Comparison of ENCODE assay signal across 13 cellular contexts in the genomic region with DNA sequence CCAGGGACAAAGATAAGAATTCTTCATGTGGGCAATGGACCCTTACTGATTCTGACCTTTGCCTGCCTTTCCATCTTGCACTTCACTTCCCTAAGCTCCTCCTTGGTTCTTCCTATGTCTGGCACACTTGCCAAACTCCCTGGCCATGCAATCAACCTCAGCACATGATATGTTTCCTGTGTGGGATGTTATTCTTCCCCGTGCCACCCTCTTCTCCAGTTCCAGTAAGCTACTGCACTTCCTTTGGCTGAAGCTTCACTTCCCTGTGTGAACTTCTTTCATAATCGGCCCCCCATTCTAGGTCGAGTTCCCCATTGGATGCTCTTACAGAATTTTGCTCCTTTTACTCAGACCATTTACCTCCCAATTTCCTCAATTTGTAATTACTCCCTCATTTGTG. TPM values are rescaled to one million over a fixed set of nuclear protein-coding genes. Genes with fewer than 3 reads are reported as not detected.
DNase-seq lines count a peak whose midpoint lies in the region; ATAC-seq and TF ChIP-seq lines count a peak whose summit lies in the region.
"Had no signal": no experiment of that assay in that cellular context is flagged by ENCODE, and none has a peak within 500 bp of the region (broad histone marks: within the 10 kb centered on the region; RNA-seq: fewer than 3 reads in every experiment).

No MANE protein-coding gene starts in this region.

- ATAC-seq in T-cell (replicated peaks in 1 of 4), result no peak
- no peak for ATAC-seq in foreskin keratinocyte

- no peaks in the 10 kb centered on the region for H3K9me3 Mint-ChIP-seq in T-cell

- TF ChIP-seq CTCF in foreskin keratinocyte (conservative IDR thresholded peaks at IDR 0.05), result no peak
- TF ChIP-seq CTCF in WERI-Rb-1 (IDR thresholded peaks at IDR 0.05; ENCODE audit: low read depth, low read length), result no peak

- H3K4me1 Mint-ChIP-seq in T-cell, result peaks cover 46 to 47% (median 47%) of the 10 kb centered on the region in 3 donors

- H3K4me3 Mint-ChIP-seq in T-cell, result peak overlapping the region in 2 of 3 donors; percentile 6 to 53

- peak overlapping the region in 2 of 10 experiments; percentile 20; a peak in 3 of 20 replicates for H3K4me3 ChIP-seq in BLaER1 treated with 17β-estradiol and CSF1 and Interleukin-3, amounts not matched to agents 10 nM and 100 nM
- no peak overlapping the region for H3K4me3 ChIP-seq in WERI-Rb-1 (ENCODE audit: low read depth, low read length)
- H3K4me3 ChIP-seq: colonic mucosa, stomach had no signal

- peak overlapping the region in 6 of 11 experiments; percentile 32 to 80 (median 70); a peak in 9 of 22 replicates for H3K9ac ChIP-seq in BLaER1 treated with 17β-estradiol and CSF1 and Interleukin-3, amounts not matched to agents 10 nM and 100 nM
- H3K9ac ChIP-seq: parathyroid adenoma had no signal

- POLR2A ChIA-PET in T-cell (lab: Charles Lee), result interaction anchor here in 1 of 2 donors (0.7 to 0.9 kb wide), 2 partner anchors 11 to 108 kb away, joined by 4 read pairs; partner anchors contain the start of genes ARHGEF3 and TASOR

- no peaks in the 10 kb centered on the region for H3K36me3 Mint-ChIP-seq in T-cell

- H3K27ac ChIP-seq in BLaER1 treated with 17β-estradiol and CSF1 and Interleukin-3, amounts not matched to agents 10 nM and 100 nM, result peak overlapping the region in 9 of 11 experiments; percentile 34 to 95 (median 83); a peak in 17 of 22 replicates
- H3K27ac ChIP-seq in foreskin keratinocyte, result no peak overlapping the region
- H3K27ac ChIP-seq in WERI-Rb-1, result no peak overlapping the region
- H3K27ac ChIP-seq: colonic mucosa, parathyroid adenoma had no signal

- H3K4me2 ChIP-seq in BLaER1 treated with 17β-estradiol and CSF1 and Interleukin-3, amounts not matched to agents 10 nM and 100 nM, result peak overlapping the region; percentile 34 to 89 (median 80)

- peaks cover 15 to 76% (median 39%) of the 10 kb centered on the region in 10 experiments for H3K4me1 ChIP-seq in BLaER1 treated with 17β-estradiol and CSF1 and Interleukin-3, amounts not matched to agents 10 nM and 100 nM
- H3K4me1 ChIP-seq in foreskin keratinocyte, result peaks cover 19% of the 10 kb centered on the region
- H3K4me1 ChIP-seq: colonic mucosa, parathyroid adenoma had no signal

- CTCF ChIA-PET in T-cell (lab: Charles Lee), result interaction anchor here (0.6 to 4.3 kb wide), 4 partner anchors 9 to 105 kb away, joined by 3 to 15 read pairs (median 6); no protein-coding TSS in a partner anchor

- DNase-seq in GF-D8 (lab: John Stamatoyannopoulos, UW), result peak; percentile 66
- DNase-seq in T-cell, result no peak
- peak; percentile 7 for DNase-seq in left kidney (ENCODE audit: low read depth, low spot score)
- DNase-seq in DMS53 treated with DMSO at 0.1 percent for 48 hours (lab: John Stamatoyannopoulos, UW; ENCODE audit: unreplicated experiment), result no peak
- DNase-seq in foreskin keratinocyte, result no peak
- no peak for DNase-seq in WERI-Rb-1
- no peak for DNase-seq in SHP77 treated with DMSO at 0.1 percent for 48 hours (lab: John Stamatoyannopoulos, UW)
- DNase-seq: colonic mucosa; NCI-H446 treated with DMSO at 0.1 percent for 48 hours; stimulated activated CD4-positive, alpha-beta T cell treated with anti-CD3 and anti-CD28 coated beads, Interleukin-2, amount 100 ng/mL, for 24 hours; stomach had no signal

- peaks cover 0 to 19% (median 7%) of the 10 kb centered on the region in 11 experiments; a peak in 10 of 22 replicates for H3K9me3 ChIP-seq in BLaER1 treated with 17β-estradiol and CSF1 and Interleukin-3, amounts not matched to agents 10 nM and 100 nM (replicated peaks in 1 of 11)
- H3K9me3 ChIP-seq in WERI-Rb-1 (ENCODE audit: severe bottlenecking), result no peaks in the 10 kb centered on the region
- H3K9me3 ChIP-seq: colonic mucosa, stomach had no signal

- peak overlapping the region; percentile 16 to 79 for H3K27ac Mint-ChIP-seq in T-cell

- H4K20me1 ChIP-seq in BLaER1 treated with 17β-estradiol and CSF1 and Interleukin-3, amounts not matched to agents 10 nM and 100 nM, result no peaks in the 10 kb centered on the region

- no peaks in the 10 kb centered on the region for H3K27me3 ChIP-seq in BLaER1 treated with 17β-estradiol and CSF1 and Interleukin-3, amounts not matched to agents 10 nM and 100 nM
- H3K27me3 ChIP-seq in foreskin keratinocyte (no peaks in the 10 kb centered on the region), WERI-Rb-1 (ENCODE audit: insufficient read depth, low read depth, severe bottlenecking) (no peaks in the 10 kb centered on the region)
- H3K27me3 ChIP-seq: colonic mucosa, stomach had no signal

- no peaks in the 10 kb centered on the region for H3K27me3 Mint-ChIP-seq in T-cell

- 0 out of 22 replicates have a peak, but pooled peaks cover 0 to 4% (median 0%) of the 10 kb centered on the region in 11 experiments for H3K36me3 ChIP-seq in BLaER1 treated with 17β-estradiol and CSF1 and Interleukin-3, amounts not matched to agents 10 nM and 100 nM
- H3K36me3 ChIP-seq in WERI-Rb-1, result no peaks in the 10 kb centered on the region
- H3K36me3 ChIP-seq: colonic mucosa, stomach had no signal

RNA-seq across cellular contexts. Expression of gene TASOR, which starts 10.7 kb away (rescaled TPM):
- 10 to 100 TPM; 69.5 to 81.7 (median 75.8) TPM for total RNA-seq in T-cell
- total RNA-seq in foreskin keratinocyte, result 50.5 and 57.7 TPM in 2 replicates
- polyA plus RNA-seq in foreskin keratinocyte, result 16.6 and 21.3 TPM in 2 replicates

Comparison
In these comparisons a context has a peak if more than half of its experiments do, and no peak if none do; other contexts are left out.
1. H3K27ac ChIP-seq: peak in BLaER1 treated with 17β-estradiol and CSF1 and Interleukin-3, amounts not matched to agents 10 nM and 100 nM (9 of 11); none in foreskin keratinocyte (single experiment) and WERI-Rb-1 (single experiment).
2. DNase-seq: peak in GF-D8 (single experiment) and left kidney (single experiment); none in T-cell (0 of 34), DMS53 treated with DMSO at 0.1 percent for 48 hours (single experiment), foreskin keratinocyte (0 of 2), WERI-Rb-1 (single experiment) and SHP77 treated with DMSO at 0.1 percent for 48 hours (single experiment).